In the genomic region with DNA sequence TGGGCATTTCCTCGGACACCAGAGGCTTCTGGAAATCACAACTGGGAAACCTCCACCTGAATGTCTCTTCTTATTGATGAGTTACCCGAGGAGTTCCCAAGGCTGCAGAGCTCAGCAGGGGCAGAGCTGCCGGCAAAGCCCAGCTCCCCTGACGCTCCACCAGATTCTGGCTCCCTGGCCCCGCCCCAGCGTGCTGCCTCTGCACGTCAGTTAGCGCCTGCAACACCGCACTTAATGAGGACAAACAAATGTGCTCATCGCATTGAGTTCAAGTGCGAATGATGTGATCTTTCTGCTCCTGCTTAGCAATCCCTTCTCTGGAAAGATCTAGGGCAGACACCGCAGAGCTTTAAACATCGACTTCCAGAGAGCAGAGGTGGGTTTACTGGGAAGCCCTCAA, we compare ENCODE assay signal across 9 cellular contexts. TPM values are rescaled to one million over a fixed set of nuclear protein-coding genes. Genes with fewer than 3 reads are reported as not detected.
DNase-seq lines count a peak whose midpoint lies in the region; ATAC-seq and TF ChIP-seq lines count a peak whose summit lies in the region.
"Had no signal": no experiment of that assay in that cellular context is flagged by ENCODE, and none has a peak within 500 bp of the region (broad histone marks: within the 10 kb centered on the region; RNA-seq: fewer than 3 reads in every experiment).

No MANE protein-coding gene starts in this region.

- H3K27me3 Mint-ChIP-seq in MCF 10A (ENCODE audit: insufficient read depth, unreplicated experiment), result no peaks in the 10 kb centered on the region

- peaks cover 21% of the 10 kb centered on the region for H3K4me1 Mint-ChIP-seq in MCF 10A (ENCODE audit: insufficient read depth, unreplicated experiment)

- no peak for TF ChIP-seq CTCF in MCF 10A (IDR thresholded peaks at IDR 0.05; ENCODE audit: unreplicated experiment)

- DNase-seq in GM03348 (ENCODE audit: low spot score) (peak; percentile 29), NCI-H748 treated with DMSO at 0.1 percent for 48 hours (lab: John Stamatoyannopoulos, UW) (peak; percentile 30), MCF 10A (ENCODE audit: unreplicated experiment) (peak; percentile 8), left lobe of liver (ENCODE audit: low spot score) (no peak), KG1 (lab: John Stamatoyannopoulos, UW) (no peak)
- DNase-seq in stimulated activated CD4-positive, alpha-beta T cell treated with anti-CD3 and anti-CD28 coated beads, Interleukin-4, amount 100 ng/mL, for 48 hours (ENCODE audit: low read depth in 2 of 2), result peak; percentile 1 to 21

- peak overlapping the region; percentile 23 for H3K4me3 Mint-ChIP-seq in MCF 10A (ENCODE audit: unreplicated experiment)

- BruUV-seq in MCF 10A (replicated peaks; lab: Mats Ljungman, UMichigan), result no TSS peak

- no peaks in the 10 kb centered on the region for H3K9me3 Mint-ChIP-seq in MCF 10A (ENCODE audit: unreplicated experiment)

- no peak overlapping the region for H3K27ac Mint-ChIP-seq in MCF 10A (ENCODE audit: low read depth, unreplicated experiment)

- POLR2A ChIA-PET in MCF 10A (lab: Yijun Ruan, JAX), result interaction anchor here (2.8 kb wide), 3 partner anchors 42 to 90 kb away, joined by 13 to 35 read pairs (median 18); partner anchors contain the start of gene FBXW7

- intact Hi-C loops in MCF 10A (cut with micrococcal nuclease), result loop anchor here (2.0 kb wide), 1 partner anchor 55 kb away; the partner anchor contains the start of gene FBXW7

- peak; percentile 28 for ATAC-seq in left lobe of liver
- ATAC-seq in HG02798 (IDR thresholded peaks at IDR 0.05; ENCODE audit: poor library complexity, unreplicated experiment), result no peak
- no peak for ATAC-seq in HG03439 (IDR thresholded peaks at IDR 0.05; ENCODE audit: unreplicated experiment)
- ATAC-seq: HCT116 had no signal

- H3K36me3 Mint-ChIP-seq in MCF 10A (ENCODE audit: insufficient read depth, unreplicated experiment), result no peaks in the 10 kb centered on the region

- CTCF ChIA-PET in MCF 10A (lab: Yijun Ruan, JAX), result interaction anchor here (2.3 kb wide), 1 partner anchor 90 kb away, joined by 14 read pairs; no protein-coding TSS in a partner anchor

RNA-seq across cellular contexts. Expression of gene FBXW7, which starts 55.5 kb away (rescaled TPM):
- total RNA-seq in MCF 10A (2022) (35.8 and 40.2 TPM in 2 replicates), left lobe of liver (12.2 TPM)

Comparison
In these comparisons a context has a peak if more than half of its experiments do, and no peak if none do; other contexts are left out.
1. DNase-seq: peak in GM03348 (single experiment), NCI-H748 treated with DMSO at 0.1 percent for 48 hours (single experiment), MCF 10A (single experiment) and stimulated activated CD4-positive, alpha-beta T cell treated with anti-CD3 and anti-CD28 coated beads, Interleukin-4, amount 100 ng/mL, for 48 hours (2 of 2); none in left lobe of liver (single experiment) and KG1 (single experiment).